ENCODE assay signal across 8 cellular contexts in genomic region chr12:95547522-95548055, GRCh38. TPM values are rescaled to one million over a fixed set of nuclear protein-coding genes. Genes with fewer than 3 reads are reported as not detected.
DNase-seq lines count a peak whose midpoint lies in the region; ATAC-seq and TF ChIP-seq lines count a peak whose summit lies in the region.

No MANE protein-coding gene starts in this region.

- H3K9me3 Mint-ChIP-seq in CD8-positive, alpha-beta memory T cell = peaks cover 0 to 4% (median 2%) of the 10 kb centered on the region in 5 donors

- H3K4me3 ChIP-seq in CD8-positive, alpha-beta memory T cell (ENCODE audit: low read length) = peak overlapping the region; percentile 62
- H3K4me3 ChIP-seq in esophagus muscularis mucosa (peak overlapping the region; percentile 77 to 99 (median 94)), neutrophil (ENCODE audit: low read depth in 1 of 2, low read length in 1 of 2) (peak overlapping the region; percentile 38 to 61)

- peaks cover 24 to 51% (median 27%) of the 10 kb centered on the region in 3 donors for H3K4me1 Mint-ChIP-seq in CD8-positive, alpha-beta memory T cell

- CTCF ChIA-PET in CD8-positive, alpha-beta memory T cell (lab: Charles Lee) = interaction anchor here (0.7 to 3.1 kb wide), 2 partner anchors 8 to 13 kb away, joined by 3 to 10 read pairs; no protein-coding TSS in a partner anchor

- POLR2A ChIA-PET in CD8-positive, alpha-beta memory T cell (lab: Charles Lee) = interaction anchor here (0.8 kb wide), 1 partner anchor 13 kb away, joined by 3 read pairs; no protein-coding TSS in a partner anchor

- no peak for TF ChIP-seq EP300 in esophagus muscularis mucosa (IDR thresholded peaks at IDR 0.05)

- H3K4me3 Mint-ChIP-seq in CD8-positive, alpha-beta memory T cell = peak overlapping the region; percentile 89 to 93 (median 90)

- H3K36me3 Mint-ChIP-seq in CD8-positive, alpha-beta memory T cell = peaks cover 0 to 6% (median 0%) of the 10 kb centered on the region in 3 donors

- TF ChIP-seq CTCF in esophagus muscularis mucosa (IDR thresholded peaks at IDR 0.05) = no peak
- no peak for TF ChIP-seq CTCF in neutrophil (IDR thresholded peaks at IDR 0.05)

- 42% methylated on average over 9 of the region's 9 CpGs for WGBS in esophagus muscularis mucosa

- H3K27me3 ChIP-seq in CD8-positive, alpha-beta memory T cell (ENCODE audit: insufficient read depth, low read length, poor library complexity, severe bottlenecking) = no peaks in the 10 kb centered on the region
- H3K27me3 ChIP-seq in esophagus muscularis mucosa (no peaks in the 10 kb centered on the region), neutrophil (peaks cover 76% of the 10 kb centered on the region)

- H3K9me3 ChIP-seq in CD8-positive, alpha-beta memory T cell (ENCODE audit: low read length) = no peaks in the 10 kb centered on the region
- H3K9me3 ChIP-seq in esophagus muscularis mucosa (peaks cover 0 to 3% (median 0%) of the 10 kb centered on the region in 4 donors), neutrophil (peaks cover 12% of the 10 kb centered on the region)

- peaks cover 8% of the 10 kb centered on the region for H3K4me1 ChIP-seq in CD8-positive, alpha-beta memory T cell (ENCODE audit: insufficient read depth, low read length)
- H3K4me1 ChIP-seq in esophagus muscularis mucosa (peaks cover 0 to 20% (median 9%) of the 10 kb centered on the region in 4 donors), neutrophil (ENCODE audit: control insufficient read depth in 1 of 2, insufficient read depth in 1 of 2, low read depth in 1 of 2, low read length in 1 of 2) (peaks cover 9 to 15% of the 10 kb centered on the region in 2 experiments)

- no peak for TF ChIP-seq POLR2A in esophagus muscularis mucosa (IDR thresholded peaks at IDR 0.05; ENCODE audit: low read depth)

- DNase-seq in CD8-positive, alpha-beta memory T cell = peak in 1 of 5 donors; percentile 19
- DNase-seq in OCI-M1 (lab: John Stamatoyannopoulos, UW) (peak; percentile 52), esophagus muscularis mucosa (ENCODE audit: extremely low spot score) (no peak), SKM-1 (lab: John Stamatoyannopoulos, UW; ENCODE audit: unreplicated experiment) (no peak), DMS 273 treated with DMSO at 0.1 percent for 48 hours (lab: John Stamatoyannopoulos, UW) (no peak), iPS-NIHi11 (ENCODE audit: low spot score) (no peak)

- H3K27me3 Mint-ChIP-seq in CD8-positive, alpha-beta memory T cell = peaks cover 11 to 20% of the 10 kb centered on the region in 2 donors

- intact Hi-C loops in esophagus muscularis mucosa (cut with DNase I) = no loop called here

- no peak for ATAC-seq in HG03521 (IDR thresholded peaks at IDR 0.05; ENCODE audit: unreplicated experiment)

- peak overlapping the region; percentile 70 to 95 (median 89) for H3K27ac Mint-ChIP-seq in CD8-positive, alpha-beta memory T cell

- no peaks in the 10 kb centered on the region for H3K36me3 ChIP-seq in CD8-positive, alpha-beta memory T cell (ENCODE audit: insufficient read depth, low read length)
- peaks cover 0 to 3% (median 0%) of the 10 kb centered on the region in 4 donors for H3K36me3 ChIP-seq in esophagus muscularis mucosa
- H3K36me3 ChIP-seq in neutrophil = no peaks in the 10 kb centered on the region

- H3K27ac ChIP-seq in CD8-positive, alpha-beta memory T cell (ENCODE audit: low read depth, low read length) = no peak overlapping the region
- H3K27ac ChIP-seq in esophagus muscularis mucosa (replicated peaks in 1 of 4) (peak overlapping the region; percentile 84 to 93 (median 88)), neutrophil (no peak overlapping the region)

RNA-seq across cellular contexts. Expression of gene USP44, which starts 3.7 kb away (rescaled TPM):
- total RNA-seq in CD8-positive, alpha-beta memory T cell = 1 to 10 TPM; 5.8 to 7.1 TPM
- polyA plus RNA-seq in CD8-positive, alpha-beta memory T cell = 3.2 TPM
- total RNA-seq in esophagus muscularis mucosa = 1 to 10 TPM; 3.3 to 6.2 (median 5.3) TPM

Comparison
In these comparisons a context has a peak if more than half of its experiments do, and no peak if none do; other contexts are left out.
1. H3K27ac ChIP-seq: peak in esophagus muscularis mucosa (4 of 4); none in CD8-positive, alpha-beta memory T cell (single experiment) and neutrophil (single experiment).
2. Peak in every context shown above with its lines, with median percentiles within 50 percentile points of each other: H3K4me3 ChIP-seq.